ENCODE assay signal across 8 cellular contexts in the genomic region with DNA sequence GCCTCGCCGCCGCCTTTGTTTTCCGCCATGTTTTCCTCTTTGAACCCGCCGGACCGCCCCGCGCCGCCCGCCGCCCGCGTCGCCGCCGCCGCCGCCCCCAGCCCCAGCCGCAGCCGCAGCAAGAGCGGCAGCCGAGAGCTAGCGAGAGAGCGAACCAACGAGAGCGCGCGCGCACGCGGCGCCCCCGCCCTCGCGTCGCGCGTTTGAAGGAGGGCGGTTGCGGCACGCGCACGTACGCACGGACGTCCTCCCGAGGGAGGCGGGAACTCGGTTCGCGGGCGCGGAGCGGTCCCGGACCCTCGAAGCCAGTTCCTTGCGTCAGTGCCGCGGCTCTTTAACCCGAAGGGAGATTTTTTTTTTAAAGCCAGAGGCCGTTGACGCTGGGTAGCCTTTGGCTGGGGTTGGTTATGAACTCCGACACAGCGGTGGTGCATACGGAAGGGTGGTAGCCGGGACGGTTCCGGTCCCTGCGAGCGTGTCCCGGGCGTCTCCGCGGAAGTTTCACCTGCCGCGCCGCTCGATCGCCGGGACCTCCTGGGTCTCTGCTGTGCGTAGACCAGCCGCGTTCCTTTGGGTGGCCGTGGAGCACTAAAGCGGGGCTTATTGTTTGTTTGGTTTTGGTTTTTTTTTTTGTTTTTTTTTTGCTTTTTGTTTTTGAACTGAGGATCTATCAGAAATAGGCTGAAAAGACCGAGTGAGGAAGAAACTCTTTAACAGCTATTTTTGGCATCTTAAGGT. TPM values are rescaled to one million over a fixed set of nuclear protein-coding genes. Genes with fewer than 3 reads are reported as not detected.
A peak's percentile ranks its signal among the peaks of the same experiment; 100 is the strongest.
DNase-seq lines count a peak whose midpoint lies in the region; ATAC-seq and TF ChIP-seq lines count a peak whose summit lies in the region.

A gene (minus strand): TSS at position 156 of the 738 bp plus-strand sequence. CDS start 127 bp downstream, at position 29.

- H3K36me3 ChIP-seq in hepatocyte (replicated peaks; ENCODE audit: insufficient read depth, low read depth) (no peaks in the 10 kb centered on the region), aorta (ENCODE audit: control insufficient read depth in 1 of 2, insufficient read depth in 2 of 2, low read length in 1 of 2) (no peaks in the 10 kb centered on the region)

- H3K4me3 ChIP-seq in astrocyte of the cerebellum (ENCODE audit: low read depth, low read length) = peak within 1 kb of the TSS; percentile 66
- peak within 1 kb of the TSS; percentile 97 for H3K4me3 ChIP-seq in hepatocyte
- peak within 1 kb of the TSS; percentile 55 to 83 for H3K4me3 ChIP-seq in aorta (ENCODE audit: low read length in 2 of 2)

- DNase-seq in NCI-H1930 (lab: John Stamatoyannopoulos, UW) = peak; percentile 81 to 93
- peak; percentile 79 for DNase-seq in T-helper 9 cell
- DNase-seq in astrocyte of the cerebellum (ENCODE audit: low read depth) = peak; percentile 83
- DNase-seq in hepatocyte (ENCODE audit: low spot score) = peak; percentile 97
- DNase-seq in renal cortical epithelial cell (ENCODE audit: low read depth) = peak; percentile 81
- DNase-seq in aorta = peak; percentile 94 to 97

- 1% methylated on average over 85 of the region's 87 CpGs for WGBS in hepatocyte (ENCODE audit: low lambda C conversion rate, missing lambda C conversion rate)
- 0% methylated on average over 59 to 87 of the region's 87 CpGs for whole genome bisulfite sequencing in aorta, 2 donors

- in situ Hi-C loops in astrocyte of the cerebellum (cut with HindIII; ENCODE audit: low sequenced_read_pairs) = no loop called here

- ATAC-seq in GM18508 (IDR thresholded peaks at IDR 0.05; ENCODE audit: insufficient read depth, unreplicated experiment) = peak; percentile 34
- peak; percentile 70 for ATAC-seq in HG02973 (IDR thresholded peaks at IDR 0.05; ENCODE audit: unreplicated experiment)
- ATAC-seq in aorta (ENCODE audit: low FRiP score) = peak; percentile 97

- no peaks in the 10 kb centered on the region for H3K9me2 ChIP-seq in hepatocyte (replicated peaks; ENCODE audit: insufficient read depth)

- peak within 1 kb of the TSS; percentile 96 for H2AFZ ChIP-seq in hepatocyte

- H3K9me3 ChIP-seq in hepatocyte (ENCODE audit: low read depth) = no peaks in the 10 kb centered on the region
- H3K9me3 ChIP-seq in aorta (ENCODE audit: control insufficient read depth, low read length) = no peaks in the 10 kb centered on the region

- H3K27me3 ChIP-seq in hepatocyte (no peaks in the 10 kb centered on the region), aorta (ENCODE audit: control insufficient read depth in 1 of 2, insufficient read depth in 2 of 2, low read length in 1 of 2) (no peaks in the 10 kb centered on the region)

- H3K4me1 ChIP-seq in hepatocyte (ENCODE audit: insufficient read depth) = peaks cover 25% of the 10 kb centered on the region
- no peaks in the 10 kb centered on the region for H3K4me1 ChIP-seq in aorta (ENCODE audit: control insufficient read depth in 1 of 2, insufficient read depth in 2 of 2, low read length in 2 of 2)

- TF ChIP-seq CTCF in astrocyte of the cerebellum (IDR thresholded peaks at IDR 0.05; ENCODE audit: low read depth, low read length, missing control alignments) (no peak), hepatocyte (IDR thresholded peaks at IDR 0.05; ENCODE audit: poor library complexity) (no peak)

- H3K27ac ChIP-seq in hepatocyte (peak within 1 kb of the TSS; percentile 98), aorta (ENCODE audit: low read depth in 1 of 2, low read length in 2 of 2) (peak within 1 kb of the TSS; percentile 78 to 89)

- H3K4me2 ChIP-seq in hepatocyte = peak within 1 kb of the TSS; percentile 95

- H4K20me1 ChIP-seq in hepatocyte (ENCODE audit: insufficient read depth, poor library complexity, severe bottlenecking) = peaks cover 42% of the 10 kb centered on the region

- peaks cover 49% of the 10 kb centered on the region for H3K79me2 ChIP-seq in hepatocyte

- intact Hi-C loops in aorta (cut with DNase I) = loop anchor here (2.0 to 10.0 kb wide), 4 partner anchors 66 to 164 kb away; a partner anchor contains a TSS

RNA-seq across cellular contexts. Expression of the gene that starts here (rescaled TPM):
- 33.3 and 41.1 TPM in 2 replicates for total RNA-seq in hepatocyte
- 27.5 and 32.9 TPM in 2 replicates for polyA plus RNA-seq in hepatocyte
- 24.1 and 47.2 TPM in 2 replicates for total RNA-seq in renal cortical epithelial cell
- total RNA-seq in aorta = 10 to 100 TPM; 39.3 to 42.8 TPM
- polyA plus RNA-seq in aorta = 10 to 100 TPM in 1 of 2 donors, 1 to 10 TPM in 1; 5.6 to 21.6 TPM

Comparison
In these comparisons a context has a peak if more than half of its experiments do, and no peak if none do; other contexts are left out.
1. Peak in every context shown above with its lines: DNase-seq, ATAC-seq, H3K4me3 ChIP-seq and H3K27ac ChIP-seq.
2. ATAC-seq: peak in every context shown above with its lines; median percentile 97 in aorta; 70 in HG02973; 34 in GM18508.